1 cellular context compared by ENCODE assay signal in the genomic region with DNA sequence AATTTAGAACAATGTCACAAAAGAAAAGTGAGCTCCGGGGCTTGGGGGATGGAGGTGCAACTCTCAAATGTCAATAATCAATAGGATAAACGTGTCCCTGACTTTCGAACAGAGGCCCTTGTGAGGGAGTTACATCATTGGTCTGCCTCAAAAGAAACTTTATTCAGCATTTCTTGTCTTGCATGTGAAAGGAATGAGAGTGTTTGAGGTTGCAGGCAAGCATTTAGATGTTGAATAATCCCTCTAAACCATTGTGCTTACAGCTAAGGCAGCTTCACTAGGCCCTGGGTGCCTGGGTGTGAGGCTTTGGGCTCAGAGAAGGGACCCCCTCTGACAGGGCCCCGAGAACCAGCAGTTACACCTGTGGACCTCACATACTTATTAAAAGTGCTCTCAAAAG.
TF ChIP-seq lines count a peak whose summit lies in the region.

No MANE protein-coding gene starts in this region.

TF ChIP-seq in IMR-90, 13 proteins besides CTCF, POLR2A, EP300 and RAD21 (continued from another document):
- TF ChIP-seq RCOR1 (IDR thresholded peaks at IDR 0.05; ENCODE audit: insufficient replicate concordance, low read length) (no peak), CHD1 (IDR thresholded peaks at IDR 0.05; ENCODE audit: low read depth, low read length) (no peak), CEBPB (IDR thresholded peaks at IDR 0.05; ENCODE audit: low read depth, low read length) (no peak), MXI1 (IDR thresholded peaks at IDR 0.05; ENCODE audit: borderline replicate concordance, low read depth, low read length) (no peak), NFE2L2 (IDR thresholded peaks at IDR 0.05; ENCODE audit: low read depth, low read length) (no peak)
